17 cellular contexts compared by ENCODE assay signal in genomic region chr5:170773031-170773985, GRCh38. TPM values are rescaled to one million over a fixed set of nuclear protein-coding genes. Genes with fewer than 3 reads are reported as not detected.
"Had no signal": no experiment of that assay in that cellular context is flagged by ENCODE, and none has a peak within 500 bp of the region (broad histone marks: within the 10 kb centered on the region; RNA-seq: fewer than 3 reads in every experiment).

No MANE protein-coding gene starts in this region.

- FAIRE-seq: colon had no signal

- ATAC-seq: activated CD8-positive, alpha-beta T cell treated with anti-CD3 and anti-CD28 coated beads, Interleukin-2, amount 10 ng/mL, durations not matched to agents 7 days and 5 days; activated naive CD8-positive, alpha-beta T cell treated with anti-CD3 and anti-CD28 coated beads, Interleukin-2, amount 50 U/mL, for 24 hours; T-cell had no signal

- H3K36me3 ChIP-seq: ascending aorta, cardiac muscle cell, neural progenitor cell, tibial artery, WERI-Rb-1 had no signal

- H3K4me3 ChIP-seq: ascending aorta, cardiac muscle cell, hepatocyte, neural progenitor cell, skin epidermis, tibial artery had no signal

- DNase-seq: activated CD4-positive, alpha-beta T cell treated with anti-CD3 and anti-CD28 coated beads for 48 hours; activated CD8-positive, alpha-beta memory T cell treated with anti-CD3 and anti-CD28 coated beads, Interleukin-2, amount 50 U/mL, for 48 hours; activated CD8-positive, alpha-beta T cell treated with anti-CD3 and anti-CD28 coated beads, Interleukin-2, amount 10 ng/mL, durations not matched to agents 7 days and 5 days; activated naive CD4-positive, alpha-beta T cell; activated naive CD8-positive, alpha-beta T cell treated with anti-CD3 and anti-CD28 coated beads, Interleukin-2, amount 50 U/mL, for 24 hours; effector CD4-positive, alpha-beta T cell; T-cell; T1000; tibial artery; WERI-Rb-1 had no signal

- H3K9ac ChIP-seq: neural progenitor cell had no signal

- H3K9me3 ChIP-seq: ascending aorta, tibial artery had no signal

- H3K27me3 ChIP-seq: ascending aorta, cardiac muscle cell, hepatocyte, neural progenitor cell, tibial artery had no signal

- H3K4me1 ChIP-seq: ascending aorta, tibial artery had no signal

- H3K27ac ChIP-seq: ascending aorta, cardiac muscle cell, hepatocyte, neural progenitor cell, tibial artery, WERI-Rb-1 had no signal

RNA-seq across cellular contexts. Expression of gene GABRP, which starts 10.2 kb away (rescaled TPM):
- total RNA-seq: activated CD8-positive, alpha-beta T cell treated with anti-CD3 and anti-CD28 coated beads, Interleukin-2, amount 10 ng/mL, durations not matched to agents 7 days and 5 days; activated T-helper 1 cell treated with anti-CD3 and anti-CD28 coated beads, Interleukin-12 subunit alpha, Interleukin-12 subunit beta, Interleukin-2, Interleukin-4 antibody, amounts not matched to agents 30 ng/mL and 10 ng/mL and 1 ng/mL, durations not matched to agents 14 hours and 24 hours and 36 hours had no signal
